ENCODE assay signal across 24 cellular contexts in the genomic region with DNA sequence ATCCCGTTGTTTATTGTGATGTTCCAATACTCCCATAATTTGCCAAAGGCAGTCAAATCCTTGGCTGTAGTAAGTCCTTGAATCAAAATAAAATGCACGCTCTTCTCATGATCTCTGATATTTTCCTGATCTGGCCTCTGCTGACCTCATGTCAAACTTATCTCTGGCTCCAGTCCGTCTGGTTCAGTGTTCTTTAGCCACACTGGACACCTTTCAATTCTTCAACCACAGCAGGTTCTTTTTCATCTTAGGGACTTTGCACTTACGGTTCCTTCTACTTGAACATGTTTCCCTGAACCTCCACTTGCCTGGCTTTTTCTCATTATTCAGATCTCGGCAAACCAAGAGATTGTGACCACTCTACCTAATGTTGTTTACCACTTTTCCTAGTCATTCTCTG. TPM values are rescaled to one million over a fixed set of nuclear protein-coding genes. Genes with fewer than 3 reads are reported as not detected.
"Had no signal": no experiment of that assay in that cellular context is flagged by ENCODE, and none has a peak within 500 bp of the region (broad histone marks: within the 10 kb centered on the region; RNA-seq: fewer than 3 reads in every experiment).

No MANE protein-coding gene starts in this region.

- ATAC-seq: body of pancreas; foreskin keratinocyte; left lung; natural killer cell; stimulated activated effector memory CD8-positive, alpha-beta T cell treated with anti-CD3 and anti-CD28 coated beads, Interleukin-12 subunit alpha, Interleukin-12 subunit beta, amount 100 ng/mL, for 72 hours had no signal

- H3K36me3 ChIP-seq: colonic mucosa, left lung, thoracic aorta, WERI-Rb-1 had no signal

- H3K36me3 Mint-ChIP-seq: activated naive CD8-positive, alpha-beta T cell treated with anti-CD3 and anti-CD28 coated beads, Interleukin-2, amount 10 ng/mL, durations not matched to agents 7 days and 5 days; memory B cell; natural killer cell; stimulated activated effector memory CD8-positive, alpha-beta T cell treated with anti-CD3 and anti-CD28 coated beads, Interleukin-12 subunit alpha, Interleukin-12 subunit beta, amount 100 ng/mL, for 72 hours had no signal

- H3K4me3 ChIP-seq: body of pancreas, colonic mucosa, left lung, thoracic aorta had no signal

- DNase-seq: activated CD4-positive, alpha-beta T cell treated with anti-CD3 and anti-CD28 coated beads, Interleukin-2, amount 50 U/mL, for 48 hours; activated naive CD8-positive, alpha-beta T cell treated with anti-CD3 and anti-CD28 coated beads, Interleukin-2, amount 10 ng/mL, durations not matched to agents 7 days and 5 days; amygdala; body of pancreas; caudate nucleus; colonic mucosa; endodermal cell; foreskin keratinocyte; glutamatergic neuron; hypothalamus; left lung; natural killer cell; nucleus accumbens; stimulated activated CD4-positive, alpha-beta T cell treated with anti-CD3 and anti-CD28 coated beads, Interleukin-4, amount 100 ng/mL, for 24 hours; T-helper 2 cell; WERI-Rb-1 had no signal

- H3K27ac Mint-ChIP-seq: activated naive CD8-positive, alpha-beta T cell treated with anti-CD3 and anti-CD28 coated beads, Interleukin-2, amount 10 ng/mL, durations not matched to agents 7 days and 5 days; activated T-helper 1 cell treated with anti-CD3 and anti-CD28 coated beads, Interleukin-12 subunit alpha, Interleukin-12 subunit beta, Interleukin-2, Interleukin-4 antibody, amounts not matched to agents 30 ng/mL and 10 ng/mL and 1 ng/mL, durations not matched to agents 14 hours and 24 hours and 36 hours; endodermal cell; memory B cell; natural killer cell had no signal

- H3K4me3 Mint-ChIP-seq: activated naive CD8-positive, alpha-beta T cell treated with anti-CD3 and anti-CD28 coated beads, Interleukin-2, amount 10 ng/mL, durations not matched to agents 7 days and 5 days; activated T-helper 1 cell treated with anti-CD3 and anti-CD28 coated beads, Interleukin-12 subunit alpha, Interleukin-12 subunit beta, Interleukin-2, Interleukin-4 antibody, amounts not matched to agents 30 ng/mL and 10 ng/mL and 1 ng/mL, durations not matched to agents 14 hours and 24 hours and 36 hours; endodermal cell; memory B cell; natural killer cell had no signal

- H3K9me3 Mint-ChIP-seq: activated naive CD8-positive, alpha-beta T cell treated with anti-CD3 and anti-CD28 coated beads, Interleukin-2, amount 10 ng/mL, durations not matched to agents 7 days and 5 days; activated T-helper 1 cell treated with anti-CD3 and anti-CD28 coated beads, Interleukin-12 subunit alpha, Interleukin-12 subunit beta, Interleukin-2, Interleukin-4 antibody, amounts not matched to agents 30 ng/mL and 10 ng/mL and 1 ng/mL, durations not matched to agents 14 hours and 24 hours and 36 hours; endodermal cell; memory B cell; natural killer cell; stimulated activated effector memory CD8-positive, alpha-beta T cell treated with anti-CD3 and anti-CD28 coated beads, Interleukin-12 subunit alpha, Interleukin-12 subunit beta, amount 100 ng/mL, for 72 hours had no signal

- H3K27me3 ChIP-seq: body of pancreas, colonic mucosa, foreskin keratinocyte, left lung had no signal

- H3K27ac ChIP-seq: body of pancreas, colonic mucosa, epithelial cell of prostate, foreskin keratinocyte, left lung, thoracic aorta, WERI-Rb-1 had no signal

- H3K9me3 ChIP-seq: body of pancreas, colonic mucosa, left lung, thoracic aorta had no signal

- H3K4me1 ChIP-seq: left lung had no signal

- H3K4me1 Mint-ChIP-seq: activated naive CD8-positive, alpha-beta T cell treated with anti-CD3 and anti-CD28 coated beads, Interleukin-2, amount 10 ng/mL, durations not matched to agents 7 days and 5 days; natural killer cell had no signal

RNA-seq across cellular contexts. Expression of a gene that starts 10.3 kb away (rescaled TPM):
- total RNA-seq: fibroblast of lung, SK-MEL-5 had no signal
- polyA plus RNA-seq: foreskin keratinocyte, keratinocyte had no signal
